In the genomic region with DNA sequence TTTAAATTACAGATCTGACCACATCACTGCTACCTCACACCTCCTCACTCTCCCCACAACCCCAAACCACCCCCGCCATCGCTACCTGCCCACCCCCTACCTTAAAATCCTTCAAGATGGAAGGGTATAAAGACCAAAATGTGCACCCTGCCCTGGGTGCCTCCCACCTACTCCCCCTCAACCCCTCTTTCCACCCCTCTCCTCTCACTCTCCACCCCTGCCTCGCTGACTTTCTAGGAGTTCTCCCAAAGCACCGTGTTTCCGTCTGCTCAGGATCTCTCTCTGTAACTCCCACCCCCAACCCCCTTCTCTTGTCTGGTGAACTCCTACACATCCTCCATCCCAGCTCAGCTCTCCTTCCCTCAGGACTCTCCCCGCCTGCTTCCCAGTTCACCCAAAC, we compare ENCODE assay signal across 30 cellular contexts.
"Had no signal": no experiment of that assay in that cellular context is flagged by ENCODE, and none has a peak within 500 bp of the region (broad histone marks: within the 10 kb centered on the region; RNA-seq: fewer than 3 reads in every experiment).

No MANE protein-coding gene starts in this region.

- H3K36me3 ChIP-seq: ascending aorta, breast epithelium, cardiac muscle cell, colonic mucosa, esophagus squamous epithelium, gastroesophageal sphincter, heart right ventricle had no signal

- H3K4me1 Mint-ChIP-seq: activated CD4-positive, alpha-beta T cell treated with anti-CD3 and anti-CD28 coated beads for 36 hours; activated CD4-positive, alpha-beta T cell treated with anti-CD3 and anti-CD28 coated beads, Interleukin-2, amount 10 ng/mL, durations not matched to agents 24 days and 14 days; activated CD8-positive, alpha-beta memory T cell treated with anti-CD3 and anti-CD28 coated beads, Interleukin-2, amount 10 ng/mL, durations not matched to agents 7 days and 5 days; activated naive CD4-positive, alpha-beta T cell treated with anti-CD3 and anti-CD28 coated beads, Interleukin-2, amount 10 ng/mL, durations not matched to agents 7 days and 5 days had no signal

- H3K27me3 ChIP-seq: ascending aorta, cardiac muscle cell, colonic mucosa had no signal

- ATAC-seq: activated CD4-positive, alpha-beta T cell treated with anti-CD3 and anti-CD28 coated beads for 36 hours; activated CD8-positive, alpha-beta memory T cell treated with anti-CD3 and anti-CD28 coated beads, Interleukin-2, amount 10 ng/mL, durations not matched to agents 7 days and 5 days; activated CD8-positive, alpha-beta T cell treated with anti-CD3 and anti-CD28 coated beads, Interleukin-2, amount 10 ng/mL, durations not matched to agents 7 days and 5 days; activated naive CD4-positive, alpha-beta T cell treated with anti-CD3 and anti-CD28 coated beads, Interleukin-2, amount 50 U/mL, for 72 hours; activated T-cell treated with anti-CD3 and anti-CD28 coated beads, Interleukin-2, amount 50 U/mL, for 72 hours; gastroesophageal sphincter; heart right ventricle had no signal

- FAIRE-seq: endometrium, endothelial cell of umbilical vein had no signal

- H3K4me3 Mint-ChIP-seq: activated CD4-positive, alpha-beta memory T cell treated with anti-CD3 and anti-CD28 coated beads for 36 hours; activated CD4-positive, alpha-beta T cell treated with anti-CD3 and anti-CD28 coated beads for 36 hours; activated CD4-positive, alpha-beta T cell treated with anti-CD3 and anti-CD28 coated beads, Interleukin-2, amount 10 ng/mL, durations not matched to agents 24 days and 14 days; activated CD8-positive, alpha-beta memory T cell treated with anti-CD3 and anti-CD28 coated beads, Interleukin-2, amount 10 ng/mL, durations not matched to agents 7 days and 5 days; activated CD8-positive, alpha-beta T cell treated with anti-CD3 and anti-CD28 coated beads, Interleukin-2, amount 10 ng/mL, durations not matched to agents 7 days and 5 days; activated naive CD4-positive, alpha-beta T cell treated with anti-CD3 and anti-CD28 coated beads, Interleukin-2, amount 10 ng/mL, durations not matched to agents 7 days and 5 days; activated naive CD8-positive, alpha-beta T cell treated with anti-CD3 and anti-CD28 coated beads, Interleukin-2, amount 10 ng/mL, durations not matched to agents 7 days and 5 days; activated T-cell treated with anti-CD3 and anti-CD28 coated beads, Interleukin-2, amount 50 U/mL, for 24 hours; activated T-cell treated with anti-CD3 and anti-CD28 coated beads, Interleukin-2, amount 50 U/mL, for 72 hours; brain had no signal

- H3K9me3 ChIP-seq: ascending aorta, breast epithelium, colonic mucosa, esophagus squamous epithelium, gastroesophageal sphincter, heart right ventricle had no signal

- H3K4me3 ChIP-seq: ascending aorta, breast epithelium, cardiac muscle cell, colonic mucosa, esophagus squamous epithelium, gastroesophageal sphincter, heart right ventricle had no signal

- H3K27ac Mint-ChIP-seq: activated CD4-positive, alpha-beta memory T cell treated with anti-CD3 and anti-CD28 coated beads for 36 hours; activated CD4-positive, alpha-beta T cell treated with anti-CD3 and anti-CD28 coated beads for 36 hours; activated CD4-positive, alpha-beta T cell treated with anti-CD3 and anti-CD28 coated beads, Interleukin-2, amount 10 ng/mL, durations not matched to agents 24 days and 14 days; activated CD8-positive, alpha-beta memory T cell treated with anti-CD3 and anti-CD28 coated beads, Interleukin-2, amount 10 ng/mL, durations not matched to agents 7 days and 5 days; activated CD8-positive, alpha-beta T cell treated with anti-CD3 and anti-CD28 coated beads, Interleukin-2, amount 10 ng/mL, durations not matched to agents 7 days and 5 days; activated naive CD4-positive, alpha-beta T cell treated with anti-CD3 and anti-CD28 coated beads, Interleukin-2, amount 10 ng/mL, durations not matched to agents 7 days and 5 days; activated naive CD4-positive, alpha-beta T cell treated with anti-CD3 and anti-CD28 coated beads, Interleukin-2, amount 50 U/mL, for 72 hours; activated naive CD8-positive, alpha-beta T cell treated with anti-CD3 and anti-CD28 coated beads, Interleukin-2, amount 10 ng/mL, durations not matched to agents 7 days and 5 days; activated T-cell treated with anti-CD3 and anti-CD28 coated beads, Interleukin-2, amount 50 U/mL, for 24 hours; activated T-cell treated with anti-CD3 and anti-CD28 coated beads, Interleukin-2, amount 50 U/mL, for 72 hours; brain had no signal

- DNase-seq: activated CD4-positive, alpha-beta memory T cell treated with anti-CD3 and anti-CD28 coated beads for 36 hours; activated CD4-positive, alpha-beta T cell treated with anti-CD3 and anti-CD28 coated beads for 36 hours; activated CD4-positive, alpha-beta T cell treated with anti-CD3 and anti-CD28 coated beads, Interleukin-2, amount 10 ng/mL, durations not matched to agents 24 days and 14 days; activated CD4-positive, CD25-positive, alpha-beta regulatory T cell; activated CD8-positive, alpha-beta memory T cell treated with anti-CD3 and anti-CD28 coated beads, Interleukin-2, amount 10 ng/mL, durations not matched to agents 7 days and 5 days; activated CD8-positive, alpha-beta memory T cell treated with anti-CD3 and anti-CD28 coated beads, Interleukin-2, amount 50 U/mL, for 4 hours; activated CD8-positive, alpha-beta T cell treated with anti-CD3 and anti-CD28 coated beads, Interleukin-2, amount 10 ng/mL, durations not matched to agents 7 days and 5 days; activated gamma-delta T cell; activated naive CD4-positive, alpha-beta T cell; activated naive CD4-positive, alpha-beta T cell treated with anti-CD3 and anti-CD28 coated beads, Interleukin-2, amount 10 ng/mL, durations not matched to agents 7 days and 5 days; activated naive CD8-positive, alpha-beta T cell treated with anti-CD3 and anti-CD28 coated beads, Interleukin-2, amount 10 ng/mL, durations not matched to agents 7 days and 5 days; activated T-cell treated with anti-CD3 and anti-CD28 coated beads, Interleukin-2, amount 50 U/mL, for 24 hours; activated T-cell treated with anti-CD3 and anti-CD28 coated beads, Interleukin-2, amount 50 U/mL, for 72 hours; central memory CD4-positive, alpha-beta T cell; cerebellar nuclear complex; colonic mucosa; effector CD8-positive, alpha-beta T cell; esophagus squamous epithelium; foreskin melanocyte; heart right ventricle; T-helper 2 cell had no signal

- H3K4me1 ChIP-seq: ascending aorta, breast epithelium, colonic mucosa, esophagus squamous epithelium, gastroesophageal sphincter, heart right ventricle had no signal

- H3K27ac ChIP-seq: ascending aorta, breast epithelium, cardiac muscle cell, colonic mucosa, epithelial cell of prostate, esophagus squamous epithelium, gastroesophageal sphincter, heart right ventricle had no signal

- H3K36me3 Mint-ChIP-seq: activated CD4-positive, alpha-beta memory T cell treated with anti-CD3 and anti-CD28 coated beads for 36 hours; activated CD8-positive, alpha-beta memory T cell treated with anti-CD3 and anti-CD28 coated beads, Interleukin-2, amount 10 ng/mL, durations not matched to agents 7 days and 5 days; activated naive CD4-positive, alpha-beta T cell treated with anti-CD3 and anti-CD28 coated beads, Interleukin-2, amount 10 ng/mL, durations not matched to agents 7 days and 5 days; activated naive CD4-positive, alpha-beta T cell treated with anti-CD3 and anti-CD28 coated beads, Interleukin-2, amount 50 U/mL, for 72 hours; activated naive CD8-positive, alpha-beta T cell treated with anti-CD3 and anti-CD28 coated beads, Interleukin-2, amount 10 ng/mL, durations not matched to agents 7 days and 5 days; brain had no signal
